12 cellular contexts compared by ENCODE assay signal in genomic region chr7:16416289-16417282, GRCh38. TPM values are rescaled to one million over a fixed set of nuclear protein-coding genes. Genes with fewer than 3 reads are reported as not detected.
DNase-seq lines count a peak whose midpoint lies in the region; ATAC-seq and TF ChIP-seq lines count a peak whose summit lies in the region.
"Had no signal": no experiment of that assay in that cellular context is flagged by ENCODE, and none has a peak within 500 bp of the region (broad histone marks: within the 10 kb centered on the region; RNA-seq: fewer than 3 reads in every experiment).

No MANE protein-coding gene starts in this region.

- no peak overlapping the region for H3K4me3 ChIP-seq in BLaER1
- H3K4me3 ChIP-seq in ascending aorta: no peak overlapping the region
- H3K4me3 ChIP-seq: esophagus muscularis mucosa, left lung had no signal

- no peaks in the 10 kb centered on the region for H3K36me3 ChIP-seq in BLaER1
- H3K36me3 ChIP-seq in ascending aorta: no peaks in the 10 kb centered on the region
- H3K36me3 ChIP-seq: esophagus muscularis mucosa, left lung had no signal

- H3K9me3 ChIP-seq in BLaER1: no peaks in the 10 kb centered on the region
- no peaks in the 10 kb centered on the region for H3K9me3 ChIP-seq in ascending aorta
- H3K9me3 ChIP-seq: esophagus muscularis mucosa, left lung had no signal

- H3K27ac ChIP-seq in BLaER1 (no peak overlapping the region), foreskin keratinocyte (no peak overlapping the region), ascending aorta (no peak overlapping the region)
- H3K27ac ChIP-seq: esophagus muscularis mucosa, left lung, VCaP had no signal

- peak; percentile 80 for DNase-seq in KBM-7
- peak; percentile 80 for DNase-seq in amniotic epithelial cell (ENCODE audit: low read depth)
- peak; percentile 55 to 78 for DNase-seq in foreskin keratinocyte
- DNase-seq in GM13976 (ENCODE audit: low spot score): no peak
- no peak for DNase-seq in ascending aorta (ENCODE audit: low spot score in 2 of 2)
- no peak for DNase-seq in occipital lobe (lab: John Stamatoyannopoulos, UW)
- no peak for DNase-seq in NK-92 (lab: John Stamatoyannopoulos, UW; ENCODE audit: unreplicated experiment)
- DNase-seq: CD4-positive, CD25-positive, alpha-beta regulatory T cell; left lung had no signal

- H3K4me1 ChIP-seq in BLaER1 (peaks cover 22% of the 10 kb centered on the region), foreskin keratinocyte (peaks cover 4% of the 10 kb centered on the region), ascending aorta (peaks cover 0 to 7% of the 10 kb centered on the region in 2 donors)

- no peak overlapping the region for H3K9ac ChIP-seq in BLaER1

- in situ Hi-C loops in KBM-7 (cut with MboI; ENCODE audit: low pct_unique_long_range_greater_than_20kb, low sequenced_read_pairs): no loop called here
- in situ Hi-C loops in GM13976 (cut with MboI; ENCODE audit: low sequenced_read_pairs, unreplicated experiment): no loop called here

- intact Hi-C loops in ascending aorta (cut with DNase I): no loop called here

- peak; percentile 40 for ATAC-seq in foreskin keratinocyte
- ATAC-seq: left lung had no signal

- H4K20me1 ChIP-seq in BLaER1: no peaks in the 10 kb centered on the region

- TF ChIP-seq CTCF in foreskin keratinocyte (conservative IDR thresholded peaks at IDR 0.05) (no peak), GM13976 (IDR thresholded peaks at IDR 0.05; ENCODE audit: borderline replicate concordance, control extremely low read depth, extremely low read depth, insufficient read depth, missing control alignments) (no peak), ascending aorta (IDR thresholded peaks at IDR 0.05) (no peak)

- peak overlapping the region; percentile 33 for H3K4me2 ChIP-seq in BLaER1

- H3K27me3 ChIP-seq in BLaER1 (no peaks in the 10 kb centered on the region), foreskin keratinocyte (no peaks in the 10 kb centered on the region), ascending aorta (no peaks in the 10 kb centered on the region)
- H3K27me3 ChIP-seq: esophagus muscularis mucosa, left lung had no signal

RNA-seq across cellular contexts. Expression of gene CRPPA, which starts 4.8 kb away (rescaled TPM):
- total RNA-seq in foreskin keratinocyte (0.35 and 0.51 TPM in 2 replicates), ascending aorta (not detected), occipital lobe (9.5 TPM)
- polyA plus RNA-seq in foreskin keratinocyte: 0.18 and 0.23 TPM in 2 replicates

RNA-seq across cellular contexts. Expression of gene SOSTDC1, which starts 49.0 kb away (rescaled TPM):
- total RNA-seq in foreskin keratinocyte: 0.07 TPM in 1 of 2 replicates, not detected in the other
- polyA plus RNA-seq in foreskin keratinocyte: 0.03 and 0.10 TPM in 2 replicates
- not detected for total RNA-seq in ascending aorta
- total RNA-seq in occipital lobe: 12.6 TPM
- total RNA-seq: CD4-positive, CD25-positive, alpha-beta regulatory T cell had no signal
- polyA plus RNA-seq: CD4-positive, CD25-positive, alpha-beta regulatory T cell had no signal

Comparison
In these comparisons a context has a peak if more than half of its experiments do, and no peak if none do; other contexts are left out.
1. DNase-seq: peak in KBM-7 (single experiment), amniotic epithelial cell (single experiment) and foreskin keratinocyte (2 of 2); none in GM13976 (single experiment), ascending aorta (0 of 2), occipital lobe (single experiment) and NK-92 (single experiment).
2. RNA of gene SOSTDC1, which starts 49.0 kb away (total RNA-seq): 12.6 TPM in occipital lobe (single experiment); 0.07 TPM in foreskin keratinocyte and not detected in ascending aorta (single experiment); every median in the first group is over 10 times any median in the second.